ENCODE assay signal across 23 cellular contexts in genomic region chr14:54662491-54663116, GRCh38.
"Had no signal": no experiment of that assay in that cellular context is flagged by ENCODE, and none has a peak within 500 bp of the region (broad histone marks: within the 10 kb centered on the region; RNA-seq: fewer than 3 reads in every experiment).

No MANE protein-coding gene starts in this region.

- H3K9me3 ChIP-seq: body of pancreas, esophagus squamous epithelium, gastrocnemius medialis, lower lobe of right lung, neutrophil, ovary, prostate gland, tibial artery had no signal

- H3K27ac ChIP-seq: body of pancreas, esophagus squamous epithelium, lower lobe of right lung, neutrophil, ovary, prostate gland had no signal

- H3K4me3 ChIP-seq: body of pancreas, cardiac muscle cell, esophagus squamous epithelium, gastrocnemius medialis, lower lobe of right lung, ovary, prostate gland, tibial artery had no signal

- DNase-seq: activated CD4-positive, alpha-beta T cell treated with anti-CD3 and anti-CD28 coated beads, Interleukin-2, amount 10 ng/mL, durations not matched to agents 7 days and 5 days; activated CD4-positive, CD25-positive, alpha-beta regulatory T cell treated with anti-CD3 and anti-CD28 coated beads, Interleukin-2, amount 50 U/mL, for 72 hours; activated CD8-positive, alpha-beta T cell treated with anti-CD3 and anti-CD28 coated beads for 36 hours; activated gamma-delta T cell treated with Interleukin-2 at 50 U/mL for 16 hours; activated T-cell treated with anti-CD3 and anti-CD28 coated beads, Interleukin-2, amount 50 U/mL, for 1 hour; anterior cingulate cortex; body of pancreas; effector CD8-positive, alpha-beta T cell; esophagus squamous epithelium; gastrocnemius medialis; head of caudate nucleus; left cardiac atrium; lower lobe of right lung; naive thymus-derived CD8-positive, alpha-beta T cell; ovary; right cardiac atrium; stimulated activated CD4-positive, alpha-beta T cell treated with anti-CD3 and anti-CD28 coated beads, Interleukin-1b, Interleukin-23, amount 100 ng/mL, for 48 hours; stimulated activated naive CD8-positive, alpha-beta T cell treated with anti-CD3 and anti-CD28 coated beads, Interleukin-15, amount 100 ng/mL, for 72 hours; tibial artery had no signal

- ATAC-seq: activated CD8-positive, alpha-beta T cell treated with anti-CD3 and anti-CD28 coated beads for 36 hours; body of pancreas; gastrocnemius medialis; left cardiac atrium; lower lobe of right lung; naive thymus-derived CD8-positive, alpha-beta T cell; stimulated activated effector memory CD8-positive, alpha-beta T cell treated with anti-CD3 and anti-CD28 coated beads, Interleukin-12 subunit alpha, Interleukin-12 subunit beta, amount 100 ng/mL, for 72 hours; stimulated activated naive CD8-positive, alpha-beta T cell treated with anti-CD3 and anti-CD28 coated beads, Interleukin-15, amount 100 ng/mL, for 72 hours had no signal

- H3K4me1 ChIP-seq: body of pancreas, esophagus squamous epithelium, lower lobe of right lung, prostate gland had no signal

- H3K27me3 ChIP-seq: body of pancreas, cardiac muscle cell, gastrocnemius medialis, ovary, tibial artery had no signal

- H3K36me3 ChIP-seq: cardiac muscle cell, esophagus squamous epithelium, gastrocnemius medialis, lower lobe of right lung, neutrophil, ovary, prostate gland, tibial artery had no signal
